In the genomic region with DNA sequence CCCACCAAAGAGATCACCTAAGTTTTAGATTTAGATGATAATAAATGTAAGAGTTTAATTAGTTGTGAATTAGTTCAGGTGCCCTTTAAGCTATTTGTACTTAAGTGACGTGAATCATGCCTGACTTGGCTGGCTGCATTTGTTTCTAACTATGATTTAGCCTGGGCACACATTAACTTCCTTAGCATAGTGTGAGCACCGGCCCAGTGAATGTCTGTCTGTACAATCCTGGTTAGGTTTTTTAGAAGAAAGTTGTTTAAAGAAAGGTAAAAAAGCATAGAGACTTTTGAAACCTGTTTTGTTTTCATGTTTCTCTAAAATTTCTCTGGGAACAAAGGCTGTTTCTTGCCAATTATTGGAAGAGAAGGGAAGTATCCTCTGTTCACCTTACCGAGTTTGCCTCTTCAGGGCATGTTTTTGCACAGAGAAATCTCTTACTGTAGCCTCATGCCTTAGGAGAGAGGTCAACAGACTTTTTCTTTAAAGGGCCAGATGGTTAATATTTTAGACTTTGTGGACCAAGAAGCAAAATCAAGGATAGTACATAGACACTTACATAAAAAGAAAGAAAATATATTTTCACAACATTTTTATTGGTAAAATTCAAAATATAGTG, we compare ENCODE assay signal across 10 cellular contexts. TPM values are rescaled to one million over a fixed set of nuclear protein-coding genes. Genes with fewer than 3 reads are reported as not detected.
DNase-seq lines count a peak whose midpoint lies in the region; ATAC-seq lines count a peak whose summit lies in the region.
"Had no signal": no experiment of that assay in that cellular context is flagged by ENCODE, and none has a peak within 500 bp of the region (broad histone marks: within the 10 kb centered on the region; RNA-seq: fewer than 3 reads in every experiment).

No MANE protein-coding gene starts in this region.

- H3K4me3 ChIP-seq in mucosa of stomach (ENCODE audit: low read length) (no peak overlapping the region), aorta (ENCODE audit: low read length in 2 of 2) (no peak overlapping the region)

- intact Hi-C loops in aorta (cut with DNase I), result no loop called here

- H3K36me3 ChIP-seq in mucosa of stomach (ENCODE audit: control insufficient read depth, insufficient read depth, low read length) (no peaks in the 10 kb centered on the region), aorta (ENCODE audit: control insufficient read depth in 1 of 2, insufficient read depth in 2 of 2, low read length in 1 of 2) (no peaks in the 10 kb centered on the region)

- peaks cover 21% of the 10 kb centered on the region for H3K4me1 Mint-ChIP-seq in stimulated activated memory B cell treated with anti-CD40 and anti-IgM and Interleukin-4, amounts not matched to agents 10 μg/mL and 1 μg/mL and 100 μg/mL, for 72 hours
- H3K4me1 Mint-ChIP-seq: natural killer cell had no signal

- no peaks in the 10 kb centered on the region for H3K9me3 Mint-ChIP-seq in stimulated activated memory B cell treated with anti-CD40 and anti-IgM and Interleukin-4, amounts not matched to agents 10 μg/mL and 1 μg/mL and 100 μg/mL, for 72 hours
- H3K9me3 Mint-ChIP-seq: activated CD8-positive, alpha-beta T cell treated with anti-CD3 and anti-CD28 coated beads for 36 hours; natural killer cell had no signal

- H3K27me3 ChIP-seq in mucosa of stomach (ENCODE audit: control insufficient read depth, insufficient read depth, low read length) (no peaks in the 10 kb centered on the region), aorta (ENCODE audit: control insufficient read depth in 1 of 2, insufficient read depth in 2 of 2, low read length in 1 of 2) (no peaks in the 10 kb centered on the region)

- peak overlapping the region; percentile 42 to 76 for H3K27ac ChIP-seq in aorta (ENCODE audit: low read depth in 1 of 2, low read length in 2 of 2)

- WGBS in aorta, 2 donors, result 5 to 7% methylated on average over 3 of the region's 3 CpGs

- no peak for ATAC-seq in aorta (ENCODE audit: low FRiP score)
- no peak for ATAC-seq in stimulated activated memory B cell treated with anti-CD40 and anti-IgM and Interleukin-4, amounts not matched to agents 10 μg/mL and 1 μg/mL and 100 μg/mL, for 72 hours
- ATAC-seq in HG02763 (IDR thresholded peaks at IDR 0.05; ENCODE audit: unreplicated experiment), result no peak
- ATAC-seq: activated CD8-positive, alpha-beta T cell treated with anti-CD3 and anti-CD28 coated beads for 36 hours; natural killer cell had no signal

- H3K4me3 Mint-ChIP-seq in stimulated activated memory B cell treated with anti-CD40 and anti-IgM and Interleukin-4, amounts not matched to agents 10 μg/mL and 1 μg/mL and 100 μg/mL, for 72 hours, result no peak overlapping the region
- H3K4me3 Mint-ChIP-seq: activated CD8-positive, alpha-beta T cell treated with anti-CD3 and anti-CD28 coated beads for 36 hours; natural killer cell had no signal

- H3K9ac ChIP-seq in mucosa of stomach (ENCODE audit: low read length), result peak overlapping the region; percentile 56

- H3K9me3 ChIP-seq in mucosa of stomach (ENCODE audit: control insufficient read depth, low read length) (no peaks in the 10 kb centered on the region), aorta (ENCODE audit: control insufficient read depth, low read length) (no peaks in the 10 kb centered on the region)

- H3K27me3 Mint-ChIP-seq in stimulated activated memory B cell treated with anti-CD40 and anti-IgM and Interleukin-4, amounts not matched to agents 10 μg/mL and 1 μg/mL and 100 μg/mL, for 72 hours, result peaks cover 19% of the 10 kb centered on the region

- peaks cover 25% of the 10 kb centered on the region for H3K4me1 ChIP-seq in mucosa of stomach (ENCODE audit: control insufficient read depth, insufficient read depth, low read length)
- peaks cover 0 to 1% of the 10 kb centered on the region in 2 donors for H3K4me1 ChIP-seq in aorta (ENCODE audit: control insufficient read depth in 1 of 2, insufficient read depth in 2 of 2, low read length in 2 of 2)

- DNase-seq in RPMI7951 (ENCODE audit: low read depth), result peak; percentile 52
- DNase-seq in fibroblast of peridontal ligament (ENCODE audit: extremely low read depth), result peak; percentile 35
- DNase-seq in aorta, result no peak
- no peak for DNase-seq in putamen (ENCODE audit: low spot score)
- DNase-seq: activated CD8-positive, alpha-beta T cell treated with anti-CD3 and anti-CD28 coated beads for 36 hours; GF-D8; natural killer cell had no signal

- H3K36me3 Mint-ChIP-seq in stimulated activated memory B cell treated with anti-CD40 and anti-IgM and Interleukin-4, amounts not matched to agents 10 μg/mL and 1 μg/mL and 100 μg/mL, for 72 hours, result no peaks in the 10 kb centered on the region
- H3K36me3 Mint-ChIP-seq: natural killer cell had no signal

- H3K27ac Mint-ChIP-seq in stimulated activated memory B cell treated with anti-CD40 and anti-IgM and Interleukin-4, amounts not matched to agents 10 μg/mL and 1 μg/mL and 100 μg/mL, for 72 hours, result no peak overlapping the region
- H3K27ac Mint-ChIP-seq: activated CD8-positive, alpha-beta T cell treated with anti-CD3 and anti-CD28 coated beads for 36 hours; natural killer cell had no signal

RNA-seq across cellular contexts. Expression of a gene that starts 42.9 kb away (rescaled TPM):
- 52.7 and 62.1 TPM in 2 replicates for total RNA-seq in RPMI7951 (2014; rRNA removed; shearing (Covaris generic))
- total RNA-seq in aorta, result 10 to 100 TPM; 16.8 to 24.6 TPM
- polyA plus RNA-seq in aorta, result 1 to 10 TPM in 1 of 2 donors, under 1 TPM in 1; 0.79 to 1.9 TPM

Comparison
In these comparisons a context has a peak if more than half of its experiments do, and no peak if none do; other contexts are left out.
1. DNase-seq: peak in RPMI7951 (single experiment) and fibroblast of peridontal ligament (single experiment); none in aorta (0 of 2) and putamen (single experiment).